7 cellular contexts compared by ENCODE assay signal in genomic region chr2:70094978-70095832, GRCh38. TPM values are rescaled to one million over a fixed set of nuclear protein-coding genes. Genes with fewer than 3 reads are reported as not detected.
A peak's percentile ranks its signal among the peaks of the same experiment; 100 is the strongest.
DNase-seq lines count a peak whose midpoint lies in the region; ATAC-seq and TF ChIP-seq lines count a peak whose summit lies in the region.

No MANE protein-coding gene starts in this region.

- no peak for TF ChIP-seq CTCF in SU-DHL-6 (IDR thresholded peaks at IDR 0.05; ENCODE audit: insufficient read depth, low read length, poor library complexity, severe bottlenecking)
- no peak for TF ChIP-seq CTCF in lung (IDR thresholded peaks at IDR 0.05; ENCODE audit: control extremely low read depth, extremely low read depth)

- peak; percentile 81 for ATAC-seq in GM18511 (IDR thresholded peaks at IDR 0.05; ENCODE audit: unreplicated experiment)
- ATAC-seq in HG03066 (IDR thresholded peaks at IDR 0.05; ENCODE audit: low read depth, unreplicated experiment), result peak; percentile 63
- ATAC-seq in lung (ENCODE audit: insufficient read depth, low FRiP score), result peak; percentile 87

- no peak overlapping the region for H2AFZ ChIP-seq in SU-DHL-6 (ENCODE audit: low read depth, low read length, severe bottlenecking)

- H3K27ac ChIP-seq in SU-DHL-6 (ENCODE audit: low read depth, low read length) (peak overlapping the region; percentile 90), lung (ENCODE audit: low read depth in 1 of 2, low read length in 1 of 2) (peak overlapping the region; percentile 76 to 99), temporal lobe (ENCODE audit: low read depth, low read length) (peak overlapping the region; percentile 83)

- DNase-seq in central memory CD4-positive, alpha-beta T cell, result peak; percentile 76
- DNase-seq in lung (ENCODE audit: low spot score) (peak; percentile 71), NCI-H748 (lab: John Stamatoyannopoulos, UW; ENCODE audit: unreplicated experiment) (no peak)

- H3K4me2 ChIP-seq in SU-DHL-6 (ENCODE audit: low read depth, low read length, poor library complexity, severe bottlenecking), result peak overlapping the region; percentile 77

- peaks cover 61% of the 10 kb centered on the region for H3F3A ChIP-seq in SU-DHL-6 (ENCODE audit: insufficient read depth)

- no peaks in the 10 kb centered on the region for H3K9me3 ChIP-seq in SU-DHL-6 (ENCODE audit: insufficient read depth, low read length)
- no peaks in the 10 kb centered on the region for H3K9me3 ChIP-seq in lung (ENCODE audit: control insufficient read depth in 2 of 2, insufficient read depth in 1 of 2, low read length in 1 of 2)

- no peaks in the 10 kb centered on the region for H4K20me1 ChIP-seq in SU-DHL-6 (ENCODE audit: low read depth, low read length)

- peak overlapping the region; percentile 61 for H3K9ac ChIP-seq in SU-DHL-6 (ENCODE audit: low read length)

- H3K36me3 ChIP-seq in SU-DHL-6 (ENCODE audit: low read length), result no peaks in the 10 kb centered on the region
- no peaks in the 10 kb centered on the region for H3K36me3 ChIP-seq in lung (ENCODE audit: control insufficient read depth in 2 of 2, insufficient read depth in 2 of 2, low read length in 2 of 2)

- no peaks in the 10 kb centered on the region for H3K9me2 ChIP-seq in SU-DHL-6 (replicated peaks; ENCODE audit: insufficient read depth, low read length)

- 14 to 20% methylated on average over 7 of the region's 7 CpGs for WGBS in lung, 2 donors

- H3K4me1 ChIP-seq in lung (ENCODE audit: control insufficient read depth in 2 of 2, insufficient read depth in 2 of 2, low read length in 2 of 2), result peaks cover 2 to 11% of the 10 kb centered on the region in 2 donors

- H3K27me3 ChIP-seq in SU-DHL-6 (ENCODE audit: low read length) (no peaks in the 10 kb centered on the region), lung (ENCODE audit: control insufficient read depth, insufficient read depth) (no peaks in the 10 kb centered on the region)

- H3K4me3 ChIP-seq in SU-DHL-6 (ENCODE audit: insufficient read depth, low read length, poor library complexity, severe bottlenecking), result peak overlapping the region; percentile 17
- no peak overlapping the region for H3K4me3 ChIP-seq in lung

- no peaks in the 10 kb centered on the region; the same call in 1 of the 2 replicates for H3K79me2 ChIP-seq in SU-DHL-6 (ENCODE audit: insufficient read depth, low read length)

RNA-seq across cellular contexts. Expression of gene PCBP1, which starts 7.9 kb away (rescaled TPM):
- total RNA-seq in lung (100 to 1,000 TPM; 134 to 326 TPM), temporal lobe (36.6 TPM)
- 100 to 1,000 TPM; 268 to 453 TPM for polyA plus RNA-seq in lung
